11 cellular contexts compared by ENCODE assay signal in genomic region chr3:143648708-143649107, GRCh38.
DNase-seq lines count a peak whose midpoint lies in the region; ATAC-seq and TF ChIP-seq lines count a peak whose summit lies in the region.
"Had no signal": no experiment of that assay in that cellular context is flagged by ENCODE, and none has a peak within 500 bp of the region (broad histone marks: within the 10 kb centered on the region; RNA-seq: fewer than 3 reads in every experiment).

No MANE protein-coding gene starts in this region.

- H3K27me3 Mint-ChIP-seq in stimulated activated naive CD8-positive, alpha-beta T cell treated with anti-CD3 and anti-CD28 coated beads, Interleukin-15, amount 100 ng/mL, for 72 hours: no peaks in the 10 kb centered on the region
- no peaks in the 10 kb centered on the region for H3K27me3 Mint-ChIP-seq in CD8-positive, alpha-beta T cell (ENCODE audit: low read depth)
- H3K27me3 Mint-ChIP-seq: memory B cell had no signal

- TF ChIP-seq CTCF in fibroblast of pulmonary artery (IDR thresholded peaks at IDR 0.05; ENCODE audit: low read length, missing control alignments): peak; percentile 28
- TF ChIP-seq CTCF in CD8-positive, alpha-beta T cell (IDR thresholded peaks at IDR 0.05): no peak

- H3K27ac Mint-ChIP-seq in stimulated activated naive CD8-positive, alpha-beta T cell treated with anti-CD3 and anti-CD28 coated beads, Interleukin-15, amount 100 ng/mL, for 72 hours: no peak overlapping the region
- H3K27ac Mint-ChIP-seq in CD8-positive, alpha-beta T cell: no peak overlapping the region
- H3K27ac Mint-ChIP-seq: activated T-helper 1 cell treated with anti-CD3 and anti-CD28 coated beads, Interleukin-12 subunit alpha, Interleukin-12 subunit beta, Interleukin-2, Interleukin-4 antibody, amounts not matched to agents 30 ng/mL and 10 ng/mL and 1 ng/mL, durations not matched to agents 14 hours and 24 hours and 36 hours; memory B cell had no signal

- no peaks in the 10 kb centered on the region for H3K4me1 Mint-ChIP-seq in stimulated activated naive CD8-positive, alpha-beta T cell treated with anti-CD3 and anti-CD28 coated beads, Interleukin-15, amount 100 ng/mL, for 72 hours
- H3K4me1 Mint-ChIP-seq in CD8-positive, alpha-beta T cell (ENCODE audit: low read depth): no peaks in the 10 kb centered on the region

- H3K36me3 ChIP-seq in CD8-positive, alpha-beta T cell (ENCODE audit: insufficient read depth, low read length): no peaks in the 10 kb centered on the region

- CTCF ChIA-PET in CD8-positive, alpha-beta T cell (lab: Charles Lee): interaction anchor here (0.7 to 2.4 kb wide), 3 partner anchors 12 to 528 kb away, joined by 3 to 5 read pairs (median 3); no protein-coding TSS in a partner anchor

- no peak overlapping the region for H3K27ac ChIP-seq in CD8-positive, alpha-beta T cell (ENCODE audit: low read depth, low read length)

- no peaks in the 10 kb centered on the region for H3K9me3 Mint-ChIP-seq in stimulated activated naive CD8-positive, alpha-beta T cell treated with anti-CD3 and anti-CD28 coated beads, Interleukin-15, amount 100 ng/mL, for 72 hours
- H3K9me3 Mint-ChIP-seq in CD8-positive, alpha-beta T cell: no peaks in the 10 kb centered on the region
- H3K9me3 Mint-ChIP-seq: activated T-helper 1 cell treated with anti-CD3 and anti-CD28 coated beads, Interleukin-12 subunit alpha, Interleukin-12 subunit beta, Interleukin-2, Interleukin-4 antibody, amounts not matched to agents 30 ng/mL and 10 ng/mL and 1 ng/mL, durations not matched to agents 14 hours and 24 hours and 36 hours; memory B cell had no signal

- no peaks in the 10 kb centered on the region for H3K4me1 ChIP-seq in CD8-positive, alpha-beta T cell (ENCODE audit: insufficient read depth, low read length)

- H3K36me3 Mint-ChIP-seq in CD8-positive, alpha-beta T cell: peaks cover 31% of the 10 kb centered on the region

- H3K4me3 ChIP-seq in fibroblast of pulmonary artery (replicated peaks; ENCODE audit: low read depth, low read length): no peak overlapping the region
- H3K4me3 ChIP-seq in CD8-positive, alpha-beta T cell (ENCODE audit: low read depth, low read length): no peak overlapping the region

- POLR2A ChIA-PET in CD8-positive, alpha-beta T cell (lab: Charles Lee): no interaction called here

- no peak for ATAC-seq in stimulated activated naive CD8-positive, alpha-beta T cell treated with anti-CD3 and anti-CD28 coated beads, Interleukin-15, Interleukin-2, amounts not matched to agents 100 U/mL and 50 U/mL, for 24 hours
- no peak for ATAC-seq in stimulated activated naive CD8-positive, alpha-beta T cell treated with anti-CD3 and anti-CD28 coated beads, Interleukin-15, amount 100 ng/mL, for 72 hours
- ATAC-seq in HG02870 (IDR thresholded peaks at IDR 0.05; ENCODE audit: unreplicated experiment) (no peak), GM18511 (IDR thresholded peaks at IDR 0.05; ENCODE audit: unreplicated experiment) (no peak)
- no peak for ATAC-seq in CD8-positive, alpha-beta T cell

- no peaks in the 10 kb centered on the region for H3K9me3 ChIP-seq in CD8-positive, alpha-beta T cell (ENCODE audit: low read length)

- no peaks in the 10 kb centered on the region for H3K27me3 ChIP-seq in CD8-positive, alpha-beta T cell (ENCODE audit: insufficient read depth, low read length)

- H3K4me3 Mint-ChIP-seq in stimulated activated naive CD8-positive, alpha-beta T cell treated with anti-CD3 and anti-CD28 coated beads, Interleukin-15, amount 100 ng/mL, for 72 hours: no peak overlapping the region
- no peak overlapping the region for H3K4me3 Mint-ChIP-seq in CD8-positive, alpha-beta T cell
- H3K4me3 Mint-ChIP-seq: activated T-helper 1 cell treated with anti-CD3 and anti-CD28 coated beads, Interleukin-12 subunit alpha, Interleukin-12 subunit beta, Interleukin-2, Interleukin-4 antibody, amounts not matched to agents 30 ng/mL and 10 ng/mL and 1 ng/mL, durations not matched to agents 14 hours and 24 hours and 36 hours; memory B cell had no signal

- peak; percentile 22 for DNase-seq in stimulated activated naive CD8-positive, alpha-beta T cell treated with anti-CD3 and anti-CD28 coated beads, Interleukin-15, Interleukin-2, amounts not matched to agents 100 U/mL and 50 U/mL, for 24 hours
- no peak for DNase-seq in stimulated activated naive CD8-positive, alpha-beta T cell treated with anti-CD3 and anti-CD28 coated beads, Interleukin-15, amount 100 ng/mL, for 72 hours
- peak; percentile 7 for DNase-seq in NCI-H69 (lab: John Stamatoyannopoulos, UW)
- no peak for DNase-seq in fibroblast of pulmonary artery (ENCODE audit: low read depth)
- DNase-seq in CD8-positive, alpha-beta T cell: no peak
- DNase-seq in activated CD4-positive, CD25-positive, alpha-beta regulatory T cell treated with anti-CD3 and anti-CD28 coated beads, Interleukin-2, amount 50 U/mL, for 72 hours: no peak
- DNase-seq: NCI-H1417 treated with DMSO at 0.1 percent for 48 hours had no signal

- intact Hi-C loops in CD8-positive, alpha-beta T cell (cut with DNase I, micrococcal nuclease): loop anchor here in 1 of 2 experiments (10.0 kb wide), 1 partner anchor 524 kb away; no protein-coding TSS in a partner anchor

Comparison
In these comparisons a context has a peak if more than half of its experiments do, and no peak if none do; other contexts are left out.
1. DNase-seq: peak in stimulated activated naive CD8-positive, alpha-beta T cell treated with anti-CD3 and anti-CD28 coated beads, Interleukin-15, Interleukin-2, amounts not matched to agents 100 U/mL and 50 U/mL, for 24 hours (single experiment) and NCI-H69 (single experiment); none in stimulated activated naive CD8-positive, alpha-beta T cell treated with anti-CD3 and anti-CD28 coated beads, Interleukin-15, amount 100 ng/mL, for 72 hours (0 of 2), fibroblast of pulmonary artery (single experiment), CD8-positive, alpha-beta T cell (0 of 7) and activated CD4-positive, CD25-positive, alpha-beta regulatory T cell treated with anti-CD3 and anti-CD28 coated beads, Interleukin-2, amount 50 U/mL, for 72 hours (single experiment).